ENCODE assay signal across 1 cellular context in genomic region chr19:50025022-50025793, GRCh38.
A peak's percentile ranks its signal among the peaks of the same experiment; 100 is the strongest.
TF ChIP-seq lines count a peak whose summit lies in the region.

A gene with protein sequence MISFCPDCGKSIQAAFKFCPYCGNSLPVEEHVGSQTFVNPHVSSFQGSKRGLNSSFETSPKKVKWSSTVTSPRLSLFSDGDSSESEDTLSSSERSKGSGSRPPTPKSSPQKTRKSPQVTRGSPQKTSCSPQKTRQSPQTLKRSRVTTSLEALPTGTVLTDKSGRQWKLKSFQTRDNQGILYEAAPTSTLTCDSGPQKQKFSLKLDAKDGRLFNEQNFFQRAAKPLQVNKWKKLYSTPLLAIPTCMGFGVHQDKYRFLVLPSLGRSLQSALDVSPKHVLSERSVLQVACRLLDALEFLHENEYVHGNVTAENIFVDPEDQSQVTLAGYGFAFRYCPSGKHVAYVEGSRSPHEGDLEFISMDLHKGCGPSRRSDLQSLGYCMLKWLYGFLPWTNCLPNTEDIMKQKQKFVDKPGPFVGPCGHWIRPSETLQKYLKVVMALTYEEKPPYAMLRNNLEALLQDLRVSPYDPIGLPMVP (minus strand): TSS chr19:50025372. CDS start chr19:50016162, 9,210 bp downstream.

TF ChIP-seq in HEK293, 187 proteins besides CTCF, POLR2A, EP300 and RAD21 (continued from another document and continues in another):
- peak; percentile 90 for TF ChIP-seq ZBTB11 (tag by site-specific recombination; conservative IDR thresholded peaks at IDR 0.05; ENCODE audit: low read depth)
- TF ChIP-seq KLF16 (tag by site-specific recombination; IDR thresholded peaks at IDR 0.05) = 0 out of 2 replicates have a peak, but pooled peaks have one; percentile 25
- TF ChIP-seq ZNF138 (tag by site-specific recombination; IDR thresholded peaks at IDR 0.05; ENCODE audit: borderline replicate concordance) = 0 out of 2 replicates have a peak, but pooled peaks have one; percentile 4
- TF ChIP-seq EGR2 (tag by site-specific recombination; IDR thresholded peaks at IDR 0.05; ENCODE audit: low read depth) = 0 out of 2 replicates have a peak, but pooled peaks have one; percentile 16
- TF ChIP-seq ZNF169 (tag by site-specific recombination; IDR thresholded peaks at IDR 0.05) = no peak
- peak; percentile 64 for TF ChIP-seq KLF8 (tag by site-specific recombination; IDR thresholded peaks at IDR 0.05)
- TF ChIP-seq ZSCAN4 (tag by site-specific recombination; IDR thresholded peaks at IDR 0.05) = no peak
- peak; percentile 59; the same call in 1 of the 2 replicates for TF ChIP-seq KLF17 (tag by site-specific recombination; IDR thresholded peaks at IDR 0.05)
- TF ChIP-seq ZBTB20 (tag by site-specific recombination; IDR thresholded peaks at IDR 0.05) = peak; percentile 54; the same call in 1 of the 2 replicates
- TF ChIP-seq ZIC2 (tag by site-specific recombination; IDR thresholded peaks at IDR 0.05) = 0 out of 2 replicates have a peak, but pooled peaks have one; percentile 8
- peak; percentile 63 for TF ChIP-seq ZNF501 (tag by site-specific recombination; IDR thresholded peaks at IDR 0.05)
- peak; percentile 97 for TF ChIP-seq IKZF3 (tag by site-specific recombination; IDR thresholded peaks at IDR 0.05)
- no peak for TF ChIP-seq ZBTB8A (tag by site-specific recombination; IDR thresholded peaks at IDR 0.05)
- TF ChIP-seq, protein P1, sequence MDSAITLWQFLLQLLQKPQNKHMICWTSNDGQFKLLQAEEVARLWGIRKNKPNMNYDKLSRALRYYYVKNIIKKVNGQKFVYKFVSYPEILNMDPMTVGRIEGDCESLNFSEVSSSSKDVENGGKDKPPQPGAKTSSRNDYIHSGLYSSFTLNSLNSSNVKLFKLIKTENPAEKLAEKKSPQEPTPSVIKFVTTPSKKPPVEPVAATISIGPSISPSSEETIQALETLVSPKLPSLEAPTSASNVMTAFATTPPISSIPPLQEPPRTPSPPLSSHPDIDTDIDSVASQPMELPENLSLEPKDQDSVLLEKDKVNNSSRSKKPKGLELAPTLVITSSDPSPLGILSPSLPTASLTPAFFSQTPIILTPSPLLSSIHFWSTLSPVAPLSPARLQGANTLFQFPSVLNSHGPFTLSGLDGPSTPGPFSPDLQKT (IDR thresholded peaks at IDR 0.05; ENCODE audit: borderline replicate concordance, low read depth, low read length) = peak; percentile 85; the same call in 1 of the 2 replicates
- TF ChIP-seq ZBTB10 (tag by site-specific recombination; IDR thresholded peaks at IDR 0.05) = peak; percentile 91
- TF ChIP-seq ZNF37A (tag by site-specific recombination; IDR thresholded peaks at IDR 0.05) = no peak
- TF ChIP-seq ZNF777 (tag by site-specific recombination; IDR thresholded peaks at IDR 0.05; ENCODE audit: borderline replicate concordance) = peak; percentile 97
- TF ChIP-seq ZNF660 (tag by site-specific recombination; IDR thresholded peaks at IDR 0.05) = peak; percentile 57; the same call in 1 of the 2 replicates
- peak; percentile 36; the same call in 1 of the 2 replicates for TF ChIP-seq BCL11B (tag by site-specific recombination; IDR thresholded peaks at IDR 0.05; ENCODE audit: low read depth)
- peak; percentile 47; the same call in 1 of the 2 replicates for TF ChIP-seq ZNF391 (tag by site-specific recombination; IDR thresholded peaks at IDR 0.05; ENCODE audit: borderline replicate concordance, low read depth)
- TF ChIP-seq ZNF571 (tag by site-specific recombination; IDR thresholded peaks at IDR 0.05) = no peak
- no peak for TF ChIP-seq ZNF514 (tag by site-specific recombination; IDR thresholded peaks at IDR 0.05)
- peak; percentile 95 for TF ChIP-seq SP2 (tag by site-specific recombination; IDR thresholded peaks at IDR 0.05)
- TF ChIP-seq ZNF529 (tag by site-specific recombination; IDR thresholded peaks at IDR 0.05; ENCODE audit: insufficient replicate concordance) = no peak
- peak; percentile 66 for TF ChIP-seq ZBTB21 (tag by site-specific recombination; IDR thresholded peaks at IDR 0.05)
- TF ChIP-seq SP7 (tag by site-specific recombination; IDR thresholded peaks at IDR 0.05) = peak; percentile 55; the same call in 1 of the 2 replicates
- no peak for TF ChIP-seq ZEB2 (tag by site-specific recombination; IDR thresholded peaks at IDR 0.05)
- TF ChIP-seq KLF9 (tag by site-specific recombination; IDR thresholded peaks at IDR 0.05; ENCODE audit: low read depth) = peak; percentile 50; the same call in 1 of the 2 replicates
- TF ChIP-seq ZNF335 (tag by site-specific recombination; conservative IDR thresholded peaks at IDR 0.05) = peak; percentile 78; the same call in 1 of the 2 replicates
- TF ChIP-seq, protein P2, sequence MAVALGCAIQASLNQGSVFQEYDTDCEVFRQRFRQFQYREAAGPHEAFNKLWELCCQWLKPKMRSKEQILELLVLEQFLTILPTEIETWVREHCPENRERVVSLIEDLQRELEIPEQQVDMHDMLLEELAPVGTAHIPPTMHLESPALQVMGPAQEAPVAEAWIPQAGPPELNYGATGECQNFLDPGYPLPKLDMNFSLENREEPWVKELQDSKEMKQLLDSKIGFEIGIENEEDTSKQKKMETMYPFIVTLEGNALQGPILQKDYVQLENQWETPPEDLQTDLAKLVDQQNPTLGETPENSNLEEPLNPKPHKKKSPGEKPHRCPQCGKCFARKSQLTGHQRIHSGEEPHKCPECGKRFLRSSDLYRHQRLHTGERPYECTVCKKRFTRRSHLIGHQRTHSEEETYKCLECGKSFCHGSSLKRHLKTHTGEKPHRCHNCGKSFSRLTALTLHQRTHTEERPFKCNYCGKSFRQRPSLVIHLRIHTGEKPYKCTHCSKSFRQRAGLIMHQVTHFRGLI (tag by site-specific recombination; IDR thresholded peaks at IDR 0.05) = peak; percentile 71; the same call in 1 of the 2 replicates
- TF ChIP-seq REPIN1 (tag by site-specific recombination; IDR thresholded peaks at IDR 0.05; ENCODE audit: low read depth) = 0 out of 2 replicates have a peak, but pooled peaks have one; percentile 52
- peak; percentile 95 for TF ChIP-seq MYNN (tag by site-specific recombination; IDR thresholded peaks at IDR 0.05; ENCODE audit: borderline replicate concordance)
- TF ChIP-seq, protein P3, sequence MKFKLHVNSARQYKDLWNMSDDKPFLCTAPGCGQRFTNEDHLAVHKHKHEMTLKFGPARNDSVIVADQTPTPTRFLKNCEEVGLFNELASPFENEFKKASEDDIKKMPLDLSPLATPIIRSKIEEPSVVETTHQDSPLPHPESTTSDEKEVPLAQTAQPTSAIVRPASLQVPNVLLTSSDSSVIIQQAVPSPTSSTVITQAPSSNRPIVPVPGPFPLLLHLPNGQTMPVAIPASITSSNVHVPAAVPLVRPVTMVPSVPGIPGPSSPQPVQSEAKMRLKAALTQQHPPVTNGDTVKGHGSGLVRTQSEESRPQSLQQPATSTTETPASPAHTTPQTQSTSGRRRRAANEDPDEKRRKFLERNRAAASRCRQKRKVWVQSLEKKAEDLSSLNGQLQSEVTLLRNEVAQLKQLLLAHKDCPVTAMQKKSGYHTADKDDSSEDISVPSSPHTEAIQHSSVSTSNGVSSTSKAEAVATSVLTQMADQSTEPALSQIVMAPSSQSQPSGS (tag by site-specific recombination; IDR thresholded peaks at IDR 0.05; ENCODE audit: low read depth) = peak; percentile 34; the same call in 1 of the 2 replicates
- TF ChIP-seq ZNF311 (tag by site-specific recombination; IDR thresholded peaks at IDR 0.05; ENCODE audit: borderline replicate concordance) = no peak
- TF ChIP-seq, protein P4, sequence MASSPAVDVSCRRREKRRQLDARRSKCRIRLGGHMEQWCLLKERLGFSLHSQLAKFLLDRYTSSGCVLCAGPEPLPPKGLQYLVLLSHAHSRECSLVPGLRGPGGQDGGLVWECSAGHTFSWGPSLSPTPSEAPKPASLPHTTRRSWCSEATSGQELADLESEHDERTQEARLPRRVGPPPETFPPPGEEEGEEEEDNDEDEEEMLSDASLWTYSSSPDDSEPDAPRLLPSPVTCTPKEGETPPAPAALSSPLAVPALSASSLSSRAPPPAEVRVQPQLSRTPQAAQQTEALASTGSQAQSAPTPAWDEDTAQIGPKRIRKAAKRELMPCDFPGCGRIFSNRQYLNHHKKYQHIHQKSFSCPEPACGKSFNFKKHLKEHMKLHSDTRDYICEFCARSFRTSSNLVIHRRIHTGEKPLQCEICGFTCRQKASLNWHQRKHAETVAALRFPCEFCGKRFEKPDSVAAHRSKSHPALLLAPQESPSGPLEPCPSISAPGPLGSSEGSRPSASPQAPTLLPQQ (tag by site-specific recombination; IDR thresholded peaks at IDR 0.05) = peak; percentile 53
- no peak for TF ChIP-seq ZNF121 (tag by site-specific recombination; IDR thresholded peaks at IDR 0.05)
- 0 out of 2 replicates have a peak, but pooled peaks have one; percentile 49 for TF ChIP-seq ZNF2 (tag by site-specific recombination; IDR thresholded peaks at IDR 0.05)
- TF ChIP-seq ZNF202 (tag by site-specific recombination; IDR thresholded peaks at IDR 0.05; ENCODE audit: borderline replicate concordance) = no peak
- peak; percentile 6 for TF ChIP-seq ZBTB26 (tag by site-specific recombination; optimal IDR thresholded peaks at IDR 0.05)
- no peak for TF ChIP-seq ZNF211 (tag by site-specific recombination; IDR thresholded peaks at IDR 0.05; ENCODE audit: low read depth)
- no peak for TF ChIP-seq ZNF19 (tag by site-specific recombination; IDR thresholded peaks at IDR 0.05; ENCODE audit: low read depth)
- no peak for TF ChIP-seq ZNF416 (tag by site-specific recombination; IDR thresholded peaks at IDR 0.05)
- no peak for TF ChIP-seq ZNF658 (tag by site-specific recombination; IDR thresholded peaks at IDR 0.05)
- TF ChIP-seq GLIS1 (tag by site-specific recombination; IDR thresholded peaks at IDR 0.05) = no peak
